Comparison of ENCODE assay signal across 10 cellular contexts in the genomic region with DNA sequence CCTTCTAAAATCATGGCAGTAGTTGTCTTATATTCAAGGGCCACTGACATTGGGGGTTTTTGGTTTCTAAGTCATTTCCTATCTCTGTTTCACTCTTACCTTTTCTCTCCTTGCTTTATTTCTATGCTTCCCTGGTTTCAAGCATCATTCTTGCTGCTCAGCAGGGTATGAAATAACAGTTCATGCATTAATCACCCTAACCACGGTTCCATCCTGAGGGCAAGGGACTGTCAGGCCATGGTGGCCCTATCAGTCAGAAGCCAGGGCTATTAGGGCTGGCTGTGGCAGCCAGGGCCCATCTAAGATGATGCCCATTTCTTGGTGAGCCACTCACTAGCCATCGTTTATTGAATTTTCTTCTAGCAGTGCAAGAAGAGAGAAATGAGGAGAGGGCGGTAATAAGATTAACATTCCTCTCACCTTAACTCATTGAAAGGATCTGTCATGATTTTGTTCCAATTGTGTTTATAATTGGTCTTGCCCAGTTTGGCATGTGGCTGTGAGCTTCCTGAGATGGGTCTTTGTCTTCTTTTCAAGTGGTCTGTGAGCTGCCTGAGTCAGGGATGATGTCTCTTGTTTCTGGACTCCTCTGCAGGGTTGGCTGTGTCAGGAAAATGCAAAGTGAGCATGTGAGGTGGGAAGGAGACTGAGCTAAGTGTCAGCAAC. TPM values are rescaled to one million over a fixed set of nuclear protein-coding genes. Genes with fewer than 3 reads are reported as not detected.
DNase-seq lines count a peak whose midpoint lies in the region; ATAC-seq, FAIRE-seq and TF ChIP-seq lines count a peak whose summit lies in the region.
"Had no signal": no experiment of that assay in that cellular context is flagged by ENCODE, and none has a peak within 500 bp of the region (broad histone marks: within the 10 kb centered on the region; RNA-seq: fewer than 3 reads in every experiment).

No MANE protein-coding gene starts in this region.

- H3K36me3 ChIP-seq in bronchial epithelial cell (ENCODE audit: control insufficient read depth, insufficient read depth, low read length), result no peaks in the 10 kb centered on the region

- no peak for TF ChIP-seq CTCF in bronchial epithelial cell (IDR thresholded peaks at IDR 0.05; ENCODE audit: insufficient read depth, low read length, severe bottlenecking)
- TF ChIP-seq CTCF in GM20000 (IDR thresholded peaks at IDR 0.05; ENCODE audit: extremely low read depth, missing control alignments), result no peak

- peak overlapping the region; percentile 7 to 21 for H3K27ac Mint-ChIP-seq in stimulated activated naive CD8-positive, alpha-beta T cell treated with anti-CD3 and anti-CD28 coated beads, Interleukin-15, amount 100 ng/mL, for 72 hours
- H3K27ac Mint-ChIP-seq: CD4-positive, CD25-positive, alpha-beta regulatory T cell had no signal

- no peaks in the 10 kb centered on the region for H3K9me3 Mint-ChIP-seq in activated T-cell treated with anti-CD3 and anti-CD28 coated beads, Interleukin-2, amount 50 U/mL, for 4 hours
- no peaks in the 10 kb centered on the region for H3K9me3 Mint-ChIP-seq in stimulated activated naive CD8-positive, alpha-beta T cell treated with anti-CD3 and anti-CD28 coated beads, Interleukin-15, amount 100 ng/mL, for 72 hours
- H3K9me3 Mint-ChIP-seq: CD4-positive, CD25-positive, alpha-beta regulatory T cell had no signal

- DNase-seq in activated T-cell treated with anti-CD3 and anti-CD28 coated beads, Interleukin-2, amount 50 U/mL, for 4 hours, result no peak
- no peak for DNase-seq in activated T-cell treated with anti-CD3 and anti-CD28 coated beads for 4 hours
- DNase-seq in bronchial epithelial cell (ENCODE audit: low read depth), result peak; percentile 58
- peak in 1 of 2 donors; percentile 33 for DNase-seq in stimulated activated naive CD8-positive, alpha-beta T cell treated with anti-CD3 and anti-CD28 coated beads, Interleukin-15, amount 100 ng/mL, for 72 hours
- DNase-seq in GM20000 (ENCODE audit: low spot score), result no peak
- DNase-seq in NCI-H526 treated with DMSO at 0.1 percent for 48 hours (lab: John Stamatoyannopoulos, UW), result no peak
- no peak for DNase-seq in HPDE6-E6E7 (ENCODE audit: extremely low spot score)
- DNase-seq: CD4-positive, CD25-positive, alpha-beta regulatory T cell; NCI-H2171 had no signal

- no peaks in the 10 kb centered on the region for H3K36me3 Mint-ChIP-seq in activated T-cell treated with anti-CD3 and anti-CD28 coated beads, Interleukin-2, amount 50 U/mL, for 4 hours (ENCODE audit: insufficient read depth)
- H3K36me3 Mint-ChIP-seq: CD4-positive, CD25-positive, alpha-beta regulatory T cell had no signal

- peaks cover 17% of the 10 kb centered on the region for H3K4me1 Mint-ChIP-seq in activated T-cell treated with anti-CD3 and anti-CD28 coated beads, Interleukin-2, amount 50 U/mL, for 4 hours (ENCODE audit: low read depth)
- H3K4me1 Mint-ChIP-seq in stimulated activated naive CD8-positive, alpha-beta T cell treated with anti-CD3 and anti-CD28 coated beads, Interleukin-15, amount 100 ng/mL, for 72 hours, result peaks cover 41% of the 10 kb centered on the region

- H3K4me3 Mint-ChIP-seq in activated T-cell treated with anti-CD3 and anti-CD28 coated beads, Interleukin-2, amount 50 U/mL, for 4 hours, result no peak overlapping the region
- H3K4me3 Mint-ChIP-seq in stimulated activated naive CD8-positive, alpha-beta T cell treated with anti-CD3 and anti-CD28 coated beads, Interleukin-15, amount 100 ng/mL, for 72 hours, result peak overlapping the region in 1 of 2 donors; percentile 19
- H3K4me3 Mint-ChIP-seq: CD4-positive, CD25-positive, alpha-beta regulatory T cell had no signal

- ATAC-seq in activated T-cell treated with anti-CD3 and anti-CD28 coated beads, Interleukin-2, amount 50 U/mL, for 4 hours, result peak; percentile 41 to 61
- peak; percentile 50 for ATAC-seq in HG03095 (IDR thresholded peaks at IDR 0.05; ENCODE audit: unreplicated experiment)
- peak; percentile 79 for ATAC-seq in stimulated activated naive CD8-positive, alpha-beta T cell treated with anti-CD3 and anti-CD28 coated beads, Interleukin-15, amount 100 ng/mL, for 72 hours

- peak; percentile 64 for FAIRE-seq in bronchial epithelial cell (lab: Jason Lieb, UNC)

- H3K27me3 Mint-ChIP-seq in activated T-cell treated with anti-CD3 and anti-CD28 coated beads, Interleukin-2, amount 50 U/mL, for 4 hours (ENCODE audit: low read depth), result no peaks in the 10 kb centered on the region
- H3K27me3 Mint-ChIP-seq in stimulated activated naive CD8-positive, alpha-beta T cell treated with anti-CD3 and anti-CD28 coated beads, Interleukin-15, amount 100 ng/mL, for 72 hours, result no peaks in the 10 kb centered on the region
- H3K27me3 Mint-ChIP-seq: CD4-positive, CD25-positive, alpha-beta regulatory T cell had no signal

- no peak overlapping the region for H3K4me3 ChIP-seq in bronchial epithelial cell (ENCODE audit: low read depth, low read length)

- no peaks in the 10 kb centered on the region for H3K27me3 ChIP-seq in bronchial epithelial cell (ENCODE audit: control insufficient read depth, insufficient read depth, low read length)

RNA-seq across cellular contexts. Expression of a gene that starts 45.2 kb away (rescaled TPM):
- 10 to 100 TPM; 16.4 to 20.0 (median 17.6) TPM for total RNA-seq in activated T-cell treated with anti-CD3 and anti-CD28 coated beads, Interleukin-2, amount 50 U/mL, for 4 hours
- 22.4 and 25.5 TPM in 2 replicates for total RNA-seq in bronchial epithelial cell
